9 cellular contexts compared by ENCODE assay signal in the genomic region with DNA sequence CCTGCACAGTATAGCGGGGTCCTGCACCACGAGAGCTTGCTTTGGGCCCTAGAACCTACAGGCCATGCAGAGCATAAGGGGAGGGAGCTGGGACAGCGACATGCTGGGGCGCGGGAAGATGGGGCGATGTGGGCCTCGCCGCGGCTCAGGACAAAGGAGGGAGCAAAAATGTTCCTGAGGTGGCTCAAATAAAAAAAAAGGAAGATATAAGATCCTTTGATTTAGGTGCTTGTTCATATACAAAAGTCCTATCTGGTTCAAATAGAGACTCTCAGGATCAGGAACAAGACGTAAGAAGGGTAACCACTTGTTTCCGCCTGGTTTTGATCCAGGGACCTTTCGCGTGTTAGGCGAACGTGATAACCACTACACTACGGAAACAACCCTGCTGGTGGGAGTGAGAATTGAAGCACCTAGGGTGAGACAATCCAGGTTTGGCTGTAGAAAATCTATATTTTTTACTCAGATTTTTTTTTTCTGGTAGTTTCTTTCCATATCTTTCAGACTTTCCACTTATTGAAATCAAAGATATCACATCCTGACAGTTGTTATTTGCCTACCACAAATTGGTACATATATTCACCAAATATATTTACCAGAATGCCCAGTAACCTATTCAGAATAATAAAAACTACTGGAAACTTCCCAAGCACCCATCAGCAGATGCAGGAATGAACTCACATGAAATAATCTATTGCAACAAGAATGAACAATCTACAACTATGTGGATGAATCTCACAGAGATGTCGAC.
DNase-seq lines count a peak whose midpoint lies in the region; ATAC-seq and TF ChIP-seq lines count a peak whose summit lies in the region.
"Had no signal": no experiment of that assay in that cellular context is flagged by ENCODE, and none has a peak within 500 bp of the region (broad histone marks: within the 10 kb centered on the region; RNA-seq: fewer than 3 reads in every experiment).

No MANE protein-coding gene starts in this region.

- ATAC-seq in GM18868 (IDR thresholded peaks at IDR 0.05; ENCODE audit: unreplicated experiment) (peak; percentile 76), mucosa of descending colon (peak; percentile 58), HG03439 (IDR thresholded peaks at IDR 0.05; ENCODE audit: unreplicated experiment) (no peak)

- TF ChIP-seq POLR2A in testis (IDR thresholded peaks at IDR 0.05): no peak

- no peaks in the 10 kb centered on the region for H3K36me3 ChIP-seq in adipocyte (ENCODE audit: control insufficient read depth, insufficient read depth, low read length, severe bottlenecking)
- H3K36me3 ChIP-seq in mucosa of descending colon (ENCODE audit: low read depth): no peaks in the 10 kb centered on the region
- H3K36me3 ChIP-seq in testis (ENCODE audit: low read depth, missing control alignments): no peaks in the 10 kb centered on the region
- H3K36me3 ChIP-seq: lower lobe of right lung had no signal

- no peak overlapping the region for H3K27ac ChIP-seq in testis
- H3K27ac ChIP-seq: lower lobe of right lung had no signal

- intact Hi-C loops in mucosa of descending colon (cut with DNase I, micrococcal nuclease) (no loop called here), testis (cut with DNase I; ENCODE audit: low total_unique reads) (no loop called here)

- DNase-seq in AG08396 (ENCODE audit: low spot score): peak; percentile 41
- peak; percentile 42 for DNase-seq in NCI-H526 treated with DMSO at 0.1 percent for 48 hours (lab: John Stamatoyannopoulos, UW)
- peak; percentile 29 for DNase-seq in adipocyte (ENCODE audit: low read depth)
- peak in 1 of 3 donors; percentile 26 for DNase-seq in mucosa of descending colon
- DNase-seq in testis: no peak
- DNase-seq in ureter (ENCODE audit: low spot score): no peak
- DNase-seq: lower lobe of right lung had no signal

- WGBS in testis, 2 donors: 4% methylated on average over 17 of the region's 17 CpGs

- TF ChIP-seq CTCF in mucosa of descending colon (IDR thresholded peaks at IDR 0.05): no peak
- TF ChIP-seq CTCF in testis (IDR thresholded peaks at IDR 0.05): no peak

- H3K4me1 ChIP-seq in adipocyte (ENCODE audit: control insufficient read depth, insufficient read depth, low read length) (no peaks in the 10 kb centered on the region), mucosa of descending colon (ENCODE audit: low read depth) (no peaks in the 10 kb centered on the region), testis (no peaks in the 10 kb centered on the region)
- H3K4me1 ChIP-seq: lower lobe of right lung had no signal

- H3K27me3 ChIP-seq in adipocyte (replicated peaks; ENCODE audit: control insufficient read depth, insufficient read depth, low read length): no peaks in the 10 kb centered on the region
- H3K27me3 ChIP-seq in testis: no peaks in the 10 kb centered on the region

- H3K9ac ChIP-seq in adipocyte (ENCODE audit: low read length): no peak overlapping the region

- H3K4me3 ChIP-seq in adipocyte (ENCODE audit: low read length): no peak overlapping the region
- no peak overlapping the region for H3K4me3 ChIP-seq in mucosa of descending colon
- H3K4me3 ChIP-seq in testis: no peak overlapping the region
- H3K4me3 ChIP-seq: lower lobe of right lung had no signal

- H3K9me3 ChIP-seq in adipocyte (ENCODE audit: control insufficient read depth, low read length): no peaks in the 10 kb centered on the region
- H3K9me3 ChIP-seq in mucosa of descending colon: no peaks in the 10 kb centered on the region
- no peaks in the 10 kb centered on the region for H3K9me3 ChIP-seq in testis
- H3K9me3 ChIP-seq: lower lobe of right lung had no signal

Comparison
In these comparisons a context has a peak if more than half of its experiments do, and no peak if none do; other contexts are left out.
1. DNase-seq: peak in AG08396 (single experiment), NCI-H526 treated with DMSO at 0.1 percent for 48 hours (single experiment) and adipocyte (single experiment); none in testis (single experiment) and ureter (single experiment).